In the genomic region with DNA sequence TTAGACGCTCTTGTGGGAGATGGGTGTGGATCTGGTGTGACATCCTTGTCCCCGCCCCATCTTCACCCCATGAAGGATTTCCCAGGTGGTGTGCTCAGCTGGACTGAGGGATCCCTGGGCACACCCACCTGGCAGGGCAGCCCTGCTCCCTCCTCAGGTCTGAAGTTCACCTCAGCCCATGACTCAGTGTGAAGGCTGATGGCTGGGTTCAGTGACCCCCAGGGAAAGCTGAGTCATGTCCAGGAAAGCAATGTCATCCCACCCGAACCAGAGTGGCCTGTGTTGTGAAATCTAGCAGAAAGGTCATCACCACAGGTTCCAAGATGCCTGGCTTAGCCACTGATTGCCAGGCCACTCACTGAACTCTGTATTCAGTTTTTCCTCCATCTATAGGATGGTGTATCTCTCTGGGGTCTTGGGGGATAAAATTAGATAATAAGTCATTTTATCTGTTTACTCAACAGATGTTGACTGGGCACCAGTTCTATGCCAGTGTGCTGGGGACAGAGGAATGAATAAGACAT, we compare ENCODE assay signal across 9 cellular contexts.
DNase-seq lines count a peak whose midpoint lies in the region; ATAC-seq and TF ChIP-seq lines count a peak whose summit lies in the region.
"Had no signal": no experiment of that assay in that cellular context is flagged by ENCODE, and none has a peak within 500 bp of the region (broad histone marks: within the 10 kb centered on the region; RNA-seq: fewer than 3 reads in every experiment).

No MANE protein-coding gene starts in this region.

- H3K27ac ChIP-seq in RWPE1 (peak overlapping the region; percentile 34), foreskin keratinocyte (no peak overlapping the region)

- TF ChIP-seq CTCF in RWPE1 (conservative IDR thresholded peaks at IDR 0.05; ENCODE audit: low read depth): no peak
- no peak for TF ChIP-seq CTCF in foreskin keratinocyte (conservative IDR thresholded peaks at IDR 0.05)
- TF ChIP-seq CTCF in progenitor cell of endocrine pancreas (IDR thresholded peaks at IDR 0.05; ENCODE audit: unreplicated experiment): no peak

- H3K4me1 Mint-ChIP-seq in progenitor cell of endocrine pancreas (ENCODE audit: low read depth): peaks cover 38% of the 10 kb centered on the region

- peak; percentile 85 for DNase-seq in HCEC 1CT
- peak; percentile 71 for DNase-seq in RWPE1 (ENCODE audit: low spot score)
- peak; percentile 19 to 53 for DNase-seq in foreskin keratinocyte
- peak; percentile 50 for DNase-seq in skeletal muscle cell (ENCODE audit: low read depth)
- no peak for DNase-seq in hypothalamus (lab: John Stamatoyannopoulos, UW)
- no peak for DNase-seq in ureter (ENCODE audit: low spot score)
- no peak for DNase-seq in progenitor cell of endocrine pancreas (ENCODE audit: low spot score, unreplicated experiment)
- DNase-seq: cortex of kidney had no signal

- CTCF ChIA-PET in RWPE1 (lab: Yijun Ruan, JAX): no interaction called here

- ATAC-seq in foreskin keratinocyte (peak; percentile 15), HG03196 (IDR thresholded peaks at IDR 0.05; ENCODE audit: unreplicated experiment) (no peak)

- no peak overlapping the region for H3K27ac Mint-ChIP-seq in progenitor cell of endocrine pancreas

- no peaks in the 10 kb centered on the region for H3K27me3 ChIP-seq in foreskin keratinocyte

- peaks cover 10% of the 10 kb centered on the region for H3K4me1 ChIP-seq in foreskin keratinocyte

- H3K9me3 Mint-ChIP-seq in progenitor cell of endocrine pancreas (ENCODE audit: low read depth): no peaks in the 10 kb centered on the region

- H3K27me3 Mint-ChIP-seq in progenitor cell of endocrine pancreas: no peaks in the 10 kb centered on the region

- H3K4me3 Mint-ChIP-seq in progenitor cell of endocrine pancreas (ENCODE audit: low read depth): no peak overlapping the region

- no peak overlapping the region for H3K4me3 ChIP-seq in skeletal muscle cell (ENCODE audit: low read depth, low read length)

- H3K36me3 Mint-ChIP-seq in progenitor cell of endocrine pancreas (ENCODE audit: insufficient read depth): no peaks in the 10 kb centered on the region

- POLR2A ChIA-PET in RWPE1 (lab: Yijun Ruan, JAX; ENCODE audit: low non-redundant PET): no interaction called here

Comparison
In these comparisons a context has a peak if more than half of its experiments do, and no peak if none do; other contexts are left out.
1. DNase-seq: peak in HCEC 1CT (single experiment), RWPE1 (single experiment), foreskin keratinocyte (2 of 2) and skeletal muscle cell (single experiment); none in hypothalamus (0 of 51), ureter (single experiment) and progenitor cell of endocrine pancreas (single experiment).